8 cellular contexts compared by ENCODE assay signal in genomic region chr11:123111465-123111864, GRCh38. TPM values are rescaled to one million over a fixed set of nuclear protein-coding genes. Genes with fewer than 3 reads are reported as not detected.
A peak's percentile ranks its signal among the peaks of the same experiment; 100 is the strongest.
DNase-seq lines count a peak whose midpoint lies in the region; ATAC-seq lines count a peak whose summit lies in the region.

No MANE protein-coding gene starts in this region.

- ATAC-seq in GM21381 (IDR thresholded peaks at IDR 0.05; ENCODE audit: unreplicated experiment), result no peak
- no peak for ATAC-seq in GM18517 (IDR thresholded peaks at IDR 0.05; ENCODE audit: unreplicated experiment)

- no peaks in the 10 kb centered on the region for H3K9me3 ChIP-seq in muscle layer of duodenum (ENCODE audit: control insufficient read depth in 1 of 2, low read length in 2 of 2)

- intact Hi-C loops in activated T-helper 2 cell treated with anti-CD3 and anti-CD28 coated beads, Interferon-gamma antibody, Interleukin-2, Interleukin-4, amounts not matched to agents 10 μg/mL and 5 μg/mL and 100 μg/mL, durations not matched to agents 14 hours and 24 hours and 36 hours (cut with micrococcal nuclease), result loop anchor here (1.0 kb wide), 1 partner anchor 136 kb away; no protein-coding TSS in a partner anchor

- H3K27me3 ChIP-seq in muscle layer of duodenum (ENCODE audit: low read depth, low read length), result no peaks in the 10 kb centered on the region

- no peaks in the 10 kb centered on the region for H3K4me1 Mint-ChIP-seq in activated T-helper 2 cell treated with anti-CD3 and anti-CD28 coated beads, Interferon-gamma antibody, Interleukin-2, Interleukin-4, amounts not matched to agents 10 μg/mL and 5 μg/mL and 100 μg/mL, durations not matched to agents 14 hours and 24 hours and 36 hours (ENCODE audit: low read depth)

- no peaks in the 10 kb centered on the region for H3K36me3 Mint-ChIP-seq in activated T-helper 2 cell treated with anti-CD3 and anti-CD28 coated beads, Interferon-gamma antibody, Interleukin-2, Interleukin-4, amounts not matched to agents 10 μg/mL and 5 μg/mL and 100 μg/mL, durations not matched to agents 14 hours and 24 hours and 36 hours (ENCODE audit: low read depth)

- H3K4me1 ChIP-seq in muscle layer of duodenum (ENCODE audit: control insufficient read depth in 1 of 2, insufficient read depth in 2 of 2, low read length in 2 of 2), result peaks cover 0 to 15% of the 10 kb centered on the region in 2 donors

- H3K27ac Mint-ChIP-seq in activated T-helper 2 cell treated with anti-CD3 and anti-CD28 coated beads, Interferon-gamma antibody, Interleukin-2, Interleukin-4, amounts not matched to agents 10 μg/mL and 5 μg/mL and 100 μg/mL, durations not matched to agents 14 hours and 24 hours and 36 hours, result no peak overlapping the region

- H3K36me3 ChIP-seq in muscle layer of duodenum (ENCODE audit: control insufficient read depth in 1 of 2, insufficient read depth in 2 of 2, low read length in 2 of 2), result no peaks in the 10 kb centered on the region

- H3K4me3 Mint-ChIP-seq in activated T-helper 2 cell treated with anti-CD3 and anti-CD28 coated beads, Interferon-gamma antibody, Interleukin-2, Interleukin-4, amounts not matched to agents 10 μg/mL and 5 μg/mL and 100 μg/mL, durations not matched to agents 14 hours and 24 hours and 36 hours (ENCODE audit: low read depth), result no peak overlapping the region

- H3K4me3 ChIP-seq in muscle layer of duodenum (ENCODE audit: low read depth in 1 of 2, low read length in 2 of 2), result no peak overlapping the region

- H3K27ac ChIP-seq in epithelial cell of prostate, result peak overlapping the region; percentile 76
- H3K27ac ChIP-seq in muscle layer of duodenum (ENCODE audit: low read length), result peak overlapping the region; percentile 82

- no peaks in the 10 kb centered on the region for H3K9me3 Mint-ChIP-seq in activated T-helper 2 cell treated with anti-CD3 and anti-CD28 coated beads, Interferon-gamma antibody, Interleukin-2, Interleukin-4, amounts not matched to agents 10 μg/mL and 5 μg/mL and 100 μg/mL, durations not matched to agents 14 hours and 24 hours and 36 hours

- H3K27me3 Mint-ChIP-seq in activated T-helper 2 cell treated with anti-CD3 and anti-CD28 coated beads, Interferon-gamma antibody, Interleukin-2, Interleukin-4, amounts not matched to agents 10 μg/mL and 5 μg/mL and 100 μg/mL, durations not matched to agents 14 hours and 24 hours and 36 hours (ENCODE audit: low read depth), result peaks cover 24% of the 10 kb centered on the region

- DNase-seq in EL, result peak; percentile 54
- DNase-seq in LHCN-M2 (ENCODE audit: low read depth), result peak; percentile 46
- peak; percentile 53 for DNase-seq in RPMI8226
- peak; percentile 18 for DNase-seq in epithelial cell of prostate (ENCODE audit: low read depth, low spot score)
- DNase-seq in activated T-helper 2 cell treated with anti-CD3 and anti-CD28 coated beads, Interferon-gamma antibody, Interleukin-2, Interleukin-4, amounts not matched to agents 10 μg/mL and 5 μg/mL and 100 μg/mL, durations not matched to agents 14 hours and 24 hours and 36 hours (ENCODE audit: low spot score), result no peak

RNA-seq across cellular contexts. Expression of gene HSPA8, which starts 49.5 kb away (rescaled TPM):
- total RNA-seq in LHCN-M2 (2014; rRNA removed), result 2,360 and 2,955 TPM in 2 replicates
- polyA plus RNA-seq in LHCN-M2 (2012), result 1,360 TPM
- 3,975 and 4,013 TPM in 2 replicates for total RNA-seq in activated T-helper 2 cell treated with anti-CD3 and anti-CD28 coated beads, Interferon-gamma antibody, Interleukin-2, Interleukin-4, amounts not matched to agents 10 μg/mL and 5 μg/mL and 100 μg/mL, durations not matched to agents 14 hours and 24 hours and 36 hours
